ENCODE assay signal across 1 cellular context in the genomic region with DNA sequence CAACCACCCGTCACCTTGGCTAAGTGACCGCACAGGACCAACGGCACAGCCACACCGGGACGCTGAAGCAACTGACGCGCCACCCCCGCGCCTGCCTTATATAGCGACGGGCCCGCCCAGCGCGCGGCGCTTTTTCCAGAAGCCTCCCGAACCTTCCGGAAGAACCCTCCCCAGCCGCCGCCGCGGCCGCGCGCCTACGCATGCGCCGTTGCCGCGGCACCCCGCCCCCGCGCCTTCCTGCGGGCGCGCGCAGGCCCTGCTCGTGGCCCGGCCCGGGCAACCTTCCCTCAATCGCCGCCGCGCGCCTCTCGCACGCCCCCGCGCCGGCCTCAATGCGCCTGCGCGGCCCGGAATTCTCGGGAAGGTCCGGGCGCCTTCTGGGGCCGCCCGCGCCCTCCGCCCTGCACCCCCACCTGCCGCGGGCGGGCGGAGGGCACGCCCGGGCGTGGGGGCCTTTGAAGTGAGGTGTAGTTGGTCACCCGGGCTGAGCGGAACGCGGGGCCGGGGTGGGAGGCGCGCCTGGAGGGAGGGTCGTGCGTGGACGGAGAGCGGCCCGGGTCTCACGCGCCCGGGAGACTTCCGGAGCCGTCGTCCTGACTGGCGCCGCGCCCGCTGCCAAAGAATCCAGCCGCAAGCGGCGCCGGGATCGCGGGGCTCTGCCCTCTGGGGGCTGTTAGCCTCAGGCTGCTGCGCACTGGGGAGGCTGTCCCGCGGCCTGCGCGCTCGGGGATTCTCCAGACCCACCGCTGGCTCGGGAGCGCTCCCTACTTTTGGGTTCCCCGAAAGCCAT.
TF ChIP-seq lines count a peak whose summit lies in the region.

Gene HSP90AA1, minus strand, starts transcription at position 73 of the 790 bp plus-strand sequence. CDS start 666 bp downstream, outside the sequence.

TF ChIP-seq in HepG2, 621 proteins besides CTCF, POLR2A, EP300 and RAD21 (continued from another document and continues in another):
- TF ChIP-seq, protein P1, sequence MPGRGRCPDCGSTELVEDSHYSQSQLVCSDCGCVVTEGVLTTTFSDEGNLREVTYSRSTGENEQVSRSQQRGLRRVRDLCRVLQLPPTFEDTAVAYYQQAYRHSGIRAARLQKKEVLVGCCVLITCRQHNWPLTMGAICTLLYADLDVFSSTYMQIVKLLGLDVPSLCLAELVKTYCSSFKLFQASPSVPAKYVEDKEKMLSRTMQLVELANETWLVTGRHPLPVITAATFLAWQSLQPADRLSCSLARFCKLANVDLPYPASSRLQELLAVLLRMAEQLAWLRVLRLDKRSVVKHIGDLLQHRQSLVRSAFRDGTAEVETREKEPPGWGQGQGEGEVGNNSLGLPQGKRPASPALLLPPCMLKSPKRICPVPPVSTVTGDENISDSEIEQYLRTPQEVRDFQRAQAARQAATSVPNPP (CRISPR knock-in tag; IDR thresholded peaks at IDR 0.05) = no peak; the same call in 1 of the 2 replicates
- TF ChIP-seq IRF2 (CRISPR knock-in tag; IDR thresholded peaks at IDR 0.05) = peak; percentile 58; the same call in 1 of the 2 replicates
- TF ChIP-seq ZNF383 (CRISPR knock-in tag; IDR thresholded peaks at IDR 0.05; ENCODE audit: borderline replicate concordance) = no peak
- TF ChIP-seq, protein P2, sequence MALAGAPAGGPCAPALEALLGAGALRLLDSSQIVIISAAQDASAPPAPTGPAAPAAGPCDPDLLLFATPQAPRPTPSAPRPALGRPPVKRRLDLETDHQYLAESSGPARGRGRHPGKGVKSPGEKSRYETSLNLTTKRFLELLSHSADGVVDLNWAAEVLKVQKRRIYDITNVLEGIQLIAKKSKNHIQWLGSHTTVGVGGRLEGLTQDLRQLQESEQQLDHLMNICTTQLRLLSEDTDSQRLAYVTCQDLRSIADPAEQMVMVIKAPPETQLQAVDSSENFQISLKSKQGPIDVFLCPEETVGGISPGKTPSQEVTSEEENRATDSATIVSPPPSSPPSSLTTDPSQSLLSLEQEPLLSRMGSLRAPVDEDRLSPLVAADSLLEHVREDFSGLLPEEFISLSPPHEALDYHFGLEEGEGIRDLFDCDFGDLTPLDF (CRISPR knock-in tag; IDR thresholded peaks at IDR 0.05) = peak; percentile 8; the same call in 1 of the 2 replicates
- peak; percentile 56; the same call in 1 of the 2 replicates for TF ChIP-seq ZC3H13 (CRISPR knock-in tag; IDR thresholded peaks at IDR 0.05)
- TF ChIP-seq, protein P3, sequence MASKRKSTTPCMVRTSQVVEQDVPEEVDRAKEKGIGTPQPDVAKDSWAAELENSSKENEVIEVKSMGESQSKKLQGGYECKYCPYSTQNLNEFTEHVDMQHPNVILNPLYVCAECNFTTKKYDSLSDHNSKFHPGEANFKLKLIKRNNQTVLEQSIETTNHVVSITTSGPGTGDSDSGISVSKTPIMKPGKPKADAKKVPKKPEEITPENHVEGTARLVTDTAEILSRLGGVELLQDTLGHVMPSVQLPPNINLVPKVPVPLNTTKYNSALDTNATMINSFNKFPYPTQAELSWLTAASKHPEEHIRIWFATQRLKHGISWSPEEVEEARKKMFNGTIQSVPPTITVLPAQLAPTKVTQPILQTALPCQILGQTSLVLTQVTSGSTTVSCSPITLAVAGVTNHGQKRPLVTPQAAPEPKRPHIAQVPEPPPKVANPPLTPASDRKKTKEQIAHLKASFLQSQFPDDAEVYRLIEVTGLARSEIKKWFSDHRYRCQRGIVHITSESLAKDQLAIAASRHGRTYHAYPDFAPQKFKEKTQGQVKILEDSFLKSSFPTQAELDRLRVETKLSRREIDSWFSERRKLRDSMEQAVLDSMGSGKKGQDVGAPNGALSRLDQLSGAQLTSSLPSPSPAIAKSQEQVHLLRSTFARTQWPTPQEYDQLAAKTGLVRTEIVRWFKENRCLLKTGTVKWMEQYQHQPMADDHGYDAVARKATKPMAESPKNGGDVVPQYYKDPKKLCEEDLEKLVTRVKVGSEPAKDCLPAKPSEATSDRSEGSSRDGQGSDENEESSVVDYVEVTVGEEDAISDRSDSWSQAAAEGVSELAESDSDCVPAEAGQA (IDR thresholded peaks at IDR 0.05; ENCODE audit: low read depth) = no peak
- TF ChIP-seq, protein P3 (CRISPR knock-in tag; IDR thresholded peaks at IDR 0.05; ENCODE audit: borderline replicate concordance) = peak; percentile 18
- TF ChIP-seq CEBPG (CRISPR knock-in tag; IDR thresholded peaks at IDR 0.05) = peak; percentile 59
- no peak for TF ChIP-seq TBX3 (IDR thresholded peaks at IDR 0.05; ENCODE audit: borderline replicate concordance)
- no peak for TF ChIP-seq ZNF3 (CRISPR knock-in tag; IDR thresholded peaks at IDR 0.05)
- peak; percentile 26; the same call in 1 of the 2 replicates for TF ChIP-seq KLF15 (CRISPR knock-in tag; IDR thresholded peaks at IDR 0.05; ENCODE audit: borderline replicate concordance)
- TF ChIP-seq ZNF235 (CRISPR knock-in tag; IDR thresholded peaks at IDR 0.05; ENCODE audit: borderline replicate concordance) = peak; percentile 69; the same call in 1 of the 2 replicates
- 0 out of 2 replicates have a peak, but pooled peaks have one; percentile 14 for TF ChIP-seq ZIK1 (CRISPR knock-in tag; IDR thresholded peaks at IDR 0.05; ENCODE audit: borderline replicate concordance, low read depth)
- peak; percentile 80; the same call in 1 of the 2 replicates for TF ChIP-seq GLI4 (CRISPR knock-in tag; IDR thresholded peaks at IDR 0.05; ENCODE audit: borderline replicate concordance)
- TF ChIP-seq ZNF225 (CRISPR knock-in tag; IDR thresholded peaks at IDR 0.05) = peak; percentile 83
- TF ChIP-seq ZNF563 (CRISPR knock-in tag; IDR thresholded peaks at IDR 0.05) = no peak; the same call in 1 of the 2 replicates
- TF ChIP-seq, protein P4, sequence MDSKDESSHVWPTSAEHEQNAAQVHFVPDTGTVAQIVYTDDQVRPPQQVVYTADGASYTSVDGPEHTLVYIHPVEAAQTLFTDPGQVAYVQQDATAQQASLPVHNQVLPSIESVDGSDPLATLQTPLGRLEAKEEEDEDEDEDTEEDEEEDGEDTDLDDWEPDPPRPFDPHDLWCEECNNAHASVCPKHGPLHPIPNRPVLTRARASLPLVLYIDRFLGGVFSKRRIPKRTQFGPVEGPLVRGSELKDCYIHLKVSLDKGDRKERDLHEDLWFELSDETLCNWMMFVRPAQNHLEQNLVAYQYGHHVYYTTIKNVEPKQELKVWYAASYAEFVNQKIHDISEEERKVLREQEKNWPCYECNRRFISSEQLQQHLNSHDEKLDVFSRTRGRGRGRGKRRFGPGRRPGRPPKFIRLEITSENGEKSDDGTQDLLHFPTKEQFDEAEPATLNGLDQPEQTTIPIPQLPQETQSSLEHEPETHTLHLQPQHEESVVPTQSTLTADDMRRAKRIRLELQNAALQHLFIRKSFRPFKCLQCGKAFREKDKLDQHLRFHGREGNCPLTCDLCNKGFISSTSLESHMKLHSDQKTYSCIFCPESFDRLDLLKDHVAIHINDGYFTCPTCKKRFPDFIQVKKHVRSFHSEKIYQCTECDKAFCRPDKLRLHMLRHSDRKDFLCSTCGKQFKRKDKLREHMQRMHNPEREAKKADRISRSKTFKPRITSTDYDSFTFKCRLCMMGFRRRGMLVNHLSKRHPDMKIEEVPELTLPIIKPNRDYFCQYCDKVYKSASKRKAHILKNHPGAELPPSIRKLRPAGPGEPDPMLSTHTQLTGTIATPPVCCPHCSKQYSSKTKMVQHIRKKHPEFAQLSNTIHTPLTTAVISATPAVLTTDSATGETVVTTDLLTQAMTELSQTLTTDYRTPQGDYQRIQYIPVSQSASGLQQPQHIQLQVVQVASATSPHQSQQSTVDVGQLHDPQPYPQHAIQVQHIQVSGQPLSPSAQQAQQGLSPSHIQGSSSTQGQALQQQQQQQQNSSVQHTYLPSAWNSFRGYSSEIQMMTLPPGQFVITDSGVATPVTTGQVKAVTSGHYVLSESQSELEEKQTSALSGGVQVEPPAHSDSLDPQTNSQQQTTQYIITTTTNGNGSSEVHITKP (CRISPR knock-in tag; IDR thresholded peaks at IDR 0.05; ENCODE audit: low read depth) = no peak
- 0 out of 2 replicates have a peak, but pooled peaks have one; percentile 21 for TF ChIP-seq FOSL2 (CRISPR knock-in tag; IDR thresholded peaks at IDR 0.05)
- 0 out of 2 replicates have a peak, but pooled peaks have one; percentile 15 for TF ChIP-seq ZNF124 (CRISPR knock-in tag; IDR thresholded peaks at IDR 0.05)
- TF ChIP-seq MAFK (conservative IDR thresholded peaks at IDR 0.05 in 1 of 2, IDR thresholded peaks at IDR 0.05 in 1 of 2; ENCODE audit: low read length in 2 of 2) = no peak
- TF ChIP-seq ZBTB20 (CRISPR knock-in tag; IDR thresholded peaks at IDR 0.05; ENCODE audit: borderline replicate concordance, low read depth) = peak; percentile 45; the same call in 1 of the 2 replicates
- TF ChIP-seq CHCHD3 (CRISPR knock-in tag; IDR thresholded peaks at IDR 0.05) = no peak
- TF ChIP-seq MED1 (CRISPR knock-in tag; IDR thresholded peaks at IDR 0.05) = no peak
- TF ChIP-seq ZNF484 (CRISPR knock-in tag; IDR thresholded peaks at IDR 0.05; ENCODE audit: borderline replicate concordance, low read depth) = no peak
- TF ChIP-seq MXD4 (CRISPR knock-in tag; IDR thresholded peaks at IDR 0.05) = peak; percentile 64; the same call in 1 of the 2 replicates
- peak; percentile 80 for TF ChIP-seq ZNF143 (CRISPR knock-in tag; IDR thresholded peaks at IDR 0.05)
- peak; percentile 25; the same call in 1 of the 2 replicates for TF ChIP-seq ZNF343 (CRISPR knock-in tag; IDR thresholded peaks at IDR 0.05)
- TF ChIP-seq PREB (CRISPR knock-in tag; IDR thresholded peaks at IDR 0.05) = 0 out of 2 replicates have a peak, but pooled peaks have one; percentile 28
- TF ChIP-seq KMT2A (CRISPR knock-in tag; IDR thresholded peaks at IDR 0.05) = peak; percentile 79; the same call in 1 of the 2 replicates
- TF ChIP-seq REPIN1 (CRISPR knock-in tag; IDR thresholded peaks at IDR 0.05; ENCODE audit: borderline replicate concordance, low read depth) = no peak
- TF ChIP-seq ZNF407 (CRISPR knock-in tag; IDR thresholded peaks at IDR 0.05; ENCODE audit: not compliant biosample characterization) = peak; percentile 56
- TF ChIP-seq ZNF230 (CRISPR knock-in tag; IDR thresholded peaks at IDR 0.05) = peak; percentile 78
